7 cellular contexts compared by ENCODE assay signal in the genomic region with DNA sequence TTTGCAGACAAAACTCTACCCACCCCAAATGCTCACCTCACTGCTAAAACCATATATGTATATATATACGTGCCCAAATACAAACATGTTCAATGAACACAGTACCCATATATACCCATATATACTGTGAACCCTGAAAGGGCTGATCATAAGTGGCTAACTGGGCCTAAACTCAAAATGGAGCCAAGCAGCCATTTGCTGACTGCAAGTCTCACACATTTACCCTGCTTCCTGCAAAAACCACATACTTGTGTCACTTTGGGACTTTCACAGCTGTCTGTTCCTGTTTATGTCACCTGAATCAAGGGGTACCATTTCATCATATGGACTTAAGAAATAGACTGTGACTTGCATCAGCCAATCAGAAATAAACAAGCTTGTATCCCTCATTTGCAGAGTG. TPM values are rescaled to one million over a fixed set of nuclear protein-coding genes. Genes with fewer than 3 reads are reported as not detected.
DNase-seq lines count a peak whose midpoint lies in the region; ATAC-seq and TF ChIP-seq lines count a peak whose summit lies in the region.
"Not testable (repeated sequence)": the region's sequence is repeated elsewhere in the genome, so short reads cannot be mapped to it uniquely, and the experiment has no call there.

No MANE protein-coding gene starts in this region.

- ATAC-seq in GM18502 (IDR thresholded peaks at IDR 0.05; ENCODE audit: poor library complexity, unreplicated experiment) (peak; percentile 71), HG02763 (IDR thresholded peaks at IDR 0.05; ENCODE audit: unreplicated experiment) (peak; percentile 41)
- peak; percentile 90 for ATAC-seq in naive thymus-derived CD4-positive, alpha-beta T cell

- H4K20me1 ChIP-seq in KMS-11 (ENCODE audit: insufficient read depth): not testable (repeated sequence)

- H3K9ac ChIP-seq in KMS-11: not testable (repeated sequence)

- H3K9me3 Mint-ChIP-seq in activated naive CD8-positive, alpha-beta T cell treated with anti-CD3 and anti-CD28 coated beads for 36 hours: not testable (repeated sequence)
- peaks cover 0 to 16% (median 5%) of the 10 kb centered on the region in 11 donors for H3K9me3 Mint-ChIP-seq in naive thymus-derived CD4-positive, alpha-beta T cell

- H2AFZ ChIP-seq in KMS-11 (ENCODE audit: low read depth): 0 out of 2 replicates have a peak overlapping the region, but pooled peaks have one; percentile 18

- peak overlapping the region; percentile 77 for H3K27ac Mint-ChIP-seq in activated naive CD8-positive, alpha-beta T cell treated with anti-CD3 and anti-CD28 coated beads for 36 hours
- H3K27ac Mint-ChIP-seq in naive thymus-derived CD4-positive, alpha-beta T cell: peak overlapping the region in 7 of 9 donors; percentile 14 to 89 (median 72)

- intact Hi-C loops in naive thymus-derived CD4-positive, alpha-beta T cell (cut with micrococcal nuclease): loop anchor here in 1 of 2 donors (1.0 kb wide), 1 partner anchor 35 kb away; no protein-coding TSS in a partner anchor

- not testable (repeated sequence) for H3K9me3 ChIP-seq in naive thymus-derived CD4-positive, alpha-beta T cell (ENCODE audit: control insufficient read depth in 2 of 3, low read length in 3 of 3)

- H3K4me1 Mint-ChIP-seq in activated naive CD8-positive, alpha-beta T cell treated with anti-CD3 and anti-CD28 coated beads for 36 hours: not testable (repeated sequence)
- H3K4me1 Mint-ChIP-seq in naive thymus-derived CD4-positive, alpha-beta T cell: peaks cover 5 to 22% (median 15%) of the 10 kb centered on the region in 7 donors

- not testable (repeated sequence) for H3K36me3 Mint-ChIP-seq in activated naive CD8-positive, alpha-beta T cell treated with anti-CD3 and anti-CD28 coated beads for 36 hours
- H3K36me3 Mint-ChIP-seq in naive thymus-derived CD4-positive, alpha-beta T cell: peaks cover 3 to 25% (median 6%) of the 10 kb centered on the region in 5 donors

- H3K27ac ChIP-seq in KMS-11; naive thymus-derived CD4-positive, alpha-beta T cell (ENCODE audit: low read depth, low read length): not testable (repeated sequence)

- H3K4me1 ChIP-seq in KMS-11 (ENCODE audit: low read depth, poor library complexity, severe bottlenecking): not testable (repeated sequence)
- H3K4me1 ChIP-seq in naive thymus-derived CD4-positive, alpha-beta T cell (ENCODE audit: control insufficient read depth in 2 of 2, insufficient read depth in 2 of 2, low read length in 2 of 2): peaks cover 9 to 16% of the 10 kb centered on the region in 2 donors

- H3K4me3 ChIP-seq in KMS-11 (IDR thresholded peaks at IDR 0.05; ENCODE audit: insufficient read depth, low read depth, low read length); naive thymus-derived CD4-positive, alpha-beta T cell (ENCODE audit: low read length): not testable (repeated sequence)

- H3K27me3 Mint-ChIP-seq in activated naive CD8-positive, alpha-beta T cell treated with anti-CD3 and anti-CD28 coated beads for 36 hours; naive thymus-derived CD4-positive, alpha-beta T cell: not testable (repeated sequence)

- H3K36me3 ChIP-seq in KMS-11 (ENCODE audit: insufficient read depth); naive thymus-derived CD4-positive, alpha-beta T cell (ENCODE audit: control insufficient read depth in 2 of 3, insufficient read depth in 3 of 3, low read length in 3 of 3): not testable (repeated sequence)

- not testable (repeated sequence) for H3K79me2 ChIP-seq in KMS-11 (ENCODE audit: insufficient read depth, low read depth)

- not testable (repeated sequence) for H3K4me3 Mint-ChIP-seq in activated naive CD8-positive, alpha-beta T cell treated with anti-CD3 and anti-CD28 coated beads for 36 hours
- peak overlapping the region in 3 of 10 donors; percentile 0 to 37 (median 10) for H3K4me3 Mint-ChIP-seq in naive thymus-derived CD4-positive, alpha-beta T cell

- not testable (repeated sequence) for TF ChIP-seq CTCF in KMS-11 (conservative IDR thresholded peaks at IDR 0.05; ENCODE audit: low read depth, low read length)

- CTCF ChIA-PET in naive thymus-derived CD4-positive, alpha-beta T cell (lab: Charles Lee): not testable (repeated sequence)

- H3K27me3 ChIP-seq in KMS-11 (ENCODE audit: insufficient read depth, low read depth); naive thymus-derived CD4-positive, alpha-beta T cell (ENCODE audit: control insufficient read depth in 2 of 2, insufficient read depth in 2 of 2, low read length in 2 of 2): not testable (repeated sequence)

- not testable (repeated sequence) for H3K4me2 ChIP-seq in KMS-11

- DNase-seq in SKM-1 (lab: John Stamatoyannopoulos, UW; ENCODE audit: unreplicated experiment): peak; percentile 7
- DNase-seq in activated CD8-positive, alpha-beta memory T cell treated with anti-CD3 and anti-CD28 coated beads for 24 hours: peak; percentile 57
- DNase-seq in activated naive CD8-positive, alpha-beta T cell treated with anti-CD3 and anti-CD28 coated beads for 36 hours: not testable (repeated sequence)
- peak in 5 of 9 donors; percentile 17 to 39 (median 21) for DNase-seq in naive thymus-derived CD4-positive, alpha-beta T cell

- POLR2A ChIA-PET in naive thymus-derived CD4-positive, alpha-beta T cell (lab: Charles Lee): not testable (repeated sequence)

RNA-seq across cellular contexts. Expression of gene SGMS1, which starts 48.4 kb away (rescaled TPM):
- 10 to 100 TPM in 1 of 2 experiments, 1 to 10 TPM in 1; 9.8 to 11.3 TPM for total RNA-seq in activated naive CD8-positive, alpha-beta T cell treated with anti-CD3 and anti-CD28 coated beads for 36 hours
- 10 to 100 TPM; 19.6 to 45.7 (median 29.5) TPM for total RNA-seq in naive thymus-derived CD4-positive, alpha-beta T cell
- polyA plus RNA-seq in naive thymus-derived CD4-positive, alpha-beta T cell: 10 to 100 TPM; 11.5 to 14.5 TPM
